In genomic region chr17:6478486-6478885, GRCh38 we compare ENCODE assay signal across 20 cellular contexts. TPM values are rescaled to one million over a fixed set of nuclear protein-coding genes. Genes with fewer than 3 reads are reported as not detected.
"Had no signal": no experiment of that assay in that cellular context is flagged by ENCODE, and none has a peak within 500 bp of the region (broad histone marks: within the 10 kb centered on the region; RNA-seq: fewer than 3 reads in every experiment).

No MANE protein-coding gene starts in this region.

- H3K27me3 ChIP-seq: SJCRH30 had no signal

- DNase-seq: Kasumi-1, MM.1S, NCI-H1092 treated with DMSO at 0.1 percent for 48 hours, NCI-H1436, NCI-H187, NCI-H2029, NCI-H2081 treated with DMSO at 0.1 percent for 48 hours, NCI-H2171, NCI-H226, NCI-H446, NCI-H510A, NCI-H524 treated with DMSO at 0.1 percent for 48 hours, NCI-H69, NCI-H774, SHP77 treated with DMSO at 0.1 percent for 48 hours, SJCRH30 had no signal

- ATAC-seq: Right ventricle myocardium inferior, SK-N-SH treated with all-trans-retinoic acid at 6 μM for 48 hours had no signal

- H3K4me3 ChIP-seq: SJCRH30 had no signal

- H3K9me3 ChIP-seq: SJCRH30 had no signal

- H3K36me3 ChIP-seq: SJCRH30 had no signal

- H3K9ac ChIP-seq: KMS-11 had no signal

- H3K27ac ChIP-seq: KMS-11, SJCRH30 had no signal

RNA-seq across cellular contexts. Expression of gene AIPL1, which starts 43.6 kb away (rescaled TPM):
- total RNA-seq: HT-29, Right ventricle myocardium inferior had no signal
